Comparison of ENCODE assay signal across 8 cellular contexts in genomic region chr1:75785964-75786853, GRCh38.
DNase-seq lines count a peak whose midpoint lies in the region; ATAC-seq and TF ChIP-seq lines count a peak whose summit lies in the region.

TSS of gene RABGGTB (plus strand) at chr1:75786256. CDS start at chr1:75786272, 16 bp downstream.

- H3K4me3 Mint-ChIP-seq in central memory CD8-positive, alpha-beta T cell: peak within 1 kb of the TSS; percentile 91

- ATAC-seq in GM19025 (IDR thresholded peaks at IDR 0.05; ENCODE audit: low read depth, unreplicated experiment) (peak; percentile 63), HG03342 (IDR thresholded peaks at IDR 0.05; ENCODE audit: unreplicated experiment) (peak; percentile 74)
- peak; percentile 74 for ATAC-seq in central memory CD8-positive, alpha-beta T cell (replicated peaks; ENCODE audit: extremely low read depth, poor library complexity, severe bottlenecking)

- TF ChIP-seq CTCF in AG09309 (IDR thresholded peaks at IDR 0.05; ENCODE audit: control insufficient read depth, insufficient read depth, low read depth, low read length, missing control alignments): no peak

- H3K4me1 Mint-ChIP-seq in central memory CD8-positive, alpha-beta T cell: peaks cover 66% of the 10 kb centered on the region

- no peaks in the 10 kb centered on the region for H3K27me3 Mint-ChIP-seq in central memory CD8-positive, alpha-beta T cell

- peak within 1 kb of the TSS; percentile 96 for H3K27ac Mint-ChIP-seq in central memory CD8-positive, alpha-beta T cell (ENCODE audit: low read depth)

- H3K36me3 Mint-ChIP-seq in central memory CD8-positive, alpha-beta T cell (ENCODE audit: insufficient read depth): peaks cover 39% of the 10 kb centered on the region

- H3K4me3 ChIP-seq in AG09309 (ENCODE audit: control insufficient read depth, low read depth, low read length): peak within 1 kb of the TSS; percentile 86

- peak; percentile 80 for DNase-seq in AG09309 (ENCODE audit: low read depth)
- peak; percentile 95 to 98 for DNase-seq in NCI-H446 (lab: John Stamatoyannopoulos, UW)
- DNase-seq in activated CD4-positive, CD25-positive, alpha-beta regulatory T cell treated with anti-CD3 and anti-CD28 coated beads, Interleukin-2, amount 50 U/mL, for 16 hours (ENCODE audit: low read depth, low spot score): peak; percentile 84
- peak; percentile 91 to 92 for DNase-seq in central memory CD8-positive, alpha-beta T cell (ENCODE audit: low spot score in 2 of 2)
- peak; percentile 96 for DNase-seq in iris pigment epithelial cell (ENCODE audit: low read depth)
- peak; percentile 89 to 92 for DNase-seq in stimulated activated CD4-positive, alpha-beta T cell treated with anti-CD3 and anti-CD28 coated beads, Interleukin-12 subunit alpha, Interleukin-12 subunit beta, amount 100 ng/mL, for 24 hours (ENCODE audit: low read depth in 2 of 2)

- H3K9me3 Mint-ChIP-seq in central memory CD8-positive, alpha-beta T cell: no peaks in the 10 kb centered on the region

Comparison
In these comparisons a context has a peak if more than half of its experiments do, and no peak if none do; other contexts are left out.
1. Peak in every context shown above with its lines: DNase-seq, ATAC-seq and H3K4me3 ChIP-seq.